ENCODE assay signal across 1 cellular context in genomic region chr12:15757553-15758255, GRCh38.
TF ChIP-seq lines count a peak whose summit lies in the region.

No MANE protein-coding gene starts in this region.

TF ChIP-seq in HEK293, 187 proteins besides CTCF, POLR2A, EP300 and RAD21 (continued from another document):
- no peak for TF ChIP-seq ZBTB6 (tag by site-specific recombination; IDR thresholded peaks at IDR 0.05)
